Comparison of ENCODE assay signal across 1 cellular context in genomic region chr1:40951943-40952743, GRCh38.
A peak's percentile ranks its signal among the peaks of the same experiment; 100 is the strongest.
TF ChIP-seq lines count a peak whose summit lies in the region.

No MANE protein-coding gene starts in this region.

TF ChIP-seq in K562, 482 proteins besides CTCF, POLR2A, EP300 and RAD21 (continued from another document and continues in another):
- TF ChIP-seq SRF (CRISPR knock-in tag; IDR thresholded peaks at IDR 0.05) (no peak), ZNF589 (CRISPR knock-in tag; IDR thresholded peaks at IDR 0.05; ENCODE audit: low read depth) (no peak), TAF1 (IDR thresholded peaks at IDR 0.05; ENCODE audit: control insufficient read depth, extremely low read depth, insufficient read depth, low read length, severe bottlenecking) (no peak), NR4A1 (CRISPR knock-in tag; IDR thresholded peaks at IDR 0.05) (no peak), NR4A1 (tag; IDR thresholded peaks at IDR 0.05) (0 out of 2 replicates have a peak, but pooled peaks have one; percentile 32), HEY1 (CRISPR knock-in tag; IDR thresholded peaks at IDR 0.05; ENCODE audit: borderline replicate concordance) (no peak), DMBX1 (CRISPR knock-in tag; IDR thresholded peaks at IDR 0.05; ENCODE audit: borderline replicate concordance) (no peak), CBX3 (IDR thresholded peaks at IDR 0.05; ENCODE audit: borderline replicate concordance in 1 of 2, low read length in 2 of 2) (peak in 1 of 2 experiments; percentile 42; a peak in 1 of 3 replicates), IRF2 (CRISPR knock-in tag; IDR thresholded peaks at IDR 0.05) (no peak), ZBTB7A (IDR thresholded peaks at IDR 0.05; ENCODE audit: borderline replicate concordance, control insufficient read depth, low read depth, low read length) (peak; percentile 75), BCOR (IDR thresholded peaks at IDR 0.05) (peak; percentile 66), MAFG (tag; conservative IDR thresholded peaks at IDR 0.05) (no peak), ZNF12 (CRISPR knock-in tag; IDR thresholded peaks at IDR 0.05) (0 out of 2 replicates have a peak, but pooled peaks have one; percentile 48), SFPQ (IDR thresholded peaks at IDR 0.05; ENCODE audit: low read depth, low read length) (no peak), HNRNPK (IDR thresholded peaks at IDR 0.05; ENCODE audit: low read depth, low read length, poor library complexity, severe bottlenecking) (no peak), PHF21A (IDR thresholded peaks at IDR 0.05; ENCODE audit: borderline replicate concordance, low read depth) (no peak), BHLHE40 (IDR thresholded peaks at IDR 0.05; ENCODE audit: low read length) (no peak), HOMEZ (CRISPR knock-in tag; IDR thresholded peaks at IDR 0.05) (no peak), ZC3H8 (IDR thresholded peaks at IDR 0.05) (no peak), ZNF778 (CRISPR knock-in tag; IDR thresholded peaks at IDR 0.05) (no peak), CTBP1 (IDR thresholded peaks at IDR 0.05; ENCODE audit: borderline replicate concordance) (peak; percentile 74; the same call in 1 of the 2 replicates), ESRRA (IDR thresholded peaks at IDR 0.05; ENCODE audit: borderline replicate concordance, low read depth) (peak; percentile 50; the same call in 1 of the 2 replicates), POLR2AphosphoS2 (IDR thresholded peaks at IDR 0.05; ENCODE audit: low read length) (no peak), TAL1 (IDR thresholded peaks at IDR 0.05) (no peak), ZBTB5 (IDR thresholded peaks at IDR 0.05) (no peak), SIN3A (IDR thresholded peaks at IDR 0.05; ENCODE audit: borderline replicate concordance in 2 of 2, control insufficient read depth in 1 of 2, low read depth in 2 of 2, low read length in 2 of 2) (no peak), ZNF436 (CRISPR knock-in tag; IDR thresholded peaks at IDR 0.05) (peak; percentile 79; the same call in 1 of the 2 replicates), BRF2 (IDR thresholded peaks at IDR 0.05; ENCODE audit: borderline replicate concordance, insufficient read depth, insufficient read length) (no peak), RBM25 (IDR thresholded peaks at IDR 0.05; ENCODE audit: low read depth, low read length, severe bottlenecking) (peak; percentile 60), SIN3B (IDR thresholded peaks at IDR 0.05; ENCODE audit: low read depth) (peak; percentile 54; the same call in 1 of the 2 replicates), SMARCE1 (IDR thresholded peaks at IDR 0.05) (no peak), HDGF (IDR thresholded peaks at IDR 0.05) (0 out of 2 replicates have a peak, but pooled peaks have one; percentile 86), CHCHD3 (CRISPR knock-in tag; IDR thresholded peaks at IDR 0.05) (no peak), SOX6 (IDR thresholded peaks at IDR 0.05) (peak; percentile 11; the same call in 1 of the 2 replicates), RFX1 (IDR thresholded peaks at IDR 0.05) (no peak), GTF2F1 (IDR thresholded peaks at IDR 0.05; ENCODE audit: low read depth, low read length) (no peak), STAT5B (CRISPR knock-in tag; IDR thresholded peaks at IDR 0.05) (no peak), PTTG1 (tag; IDR thresholded peaks at IDR 0.05; ENCODE audit: low read depth) (no peak), TCF3 (CRISPR knock-in tag; IDR thresholded peaks at IDR 0.05) (0 out of 2 replicates have a peak, but pooled peaks have one; percentile 3), XRCC4 (IDR thresholded peaks at IDR 0.05; ENCODE audit: extremely low read depth, insufficient read depth, insufficient read length) (no peak), ILF3 (IDR thresholded peaks at IDR 0.05; ENCODE audit: borderline replicate concordance) (no peak), AFF4 (CRISPR knock-in tag; IDR thresholded peaks at IDR 0.05) (no peak), NFRKB (IDR thresholded peaks at IDR 0.05; ENCODE audit: low read depth) (no peak), HMGN3 (IDR thresholded peaks at IDR 0.05; ENCODE audit: borderline replicate concordance, extremely low read depth, insufficient read length, low read depth, low read length) (no peak), STAG1 (CRISPR knock-in tag; IDR thresholded peaks at IDR 0.05; ENCODE audit: borderline replicate concordance) (peak; percentile 94), NKRF (IDR thresholded peaks at IDR 0.05; ENCODE audit: borderline replicate concordance) (no peak)
- TF ChIP-seq, protein P1, sequence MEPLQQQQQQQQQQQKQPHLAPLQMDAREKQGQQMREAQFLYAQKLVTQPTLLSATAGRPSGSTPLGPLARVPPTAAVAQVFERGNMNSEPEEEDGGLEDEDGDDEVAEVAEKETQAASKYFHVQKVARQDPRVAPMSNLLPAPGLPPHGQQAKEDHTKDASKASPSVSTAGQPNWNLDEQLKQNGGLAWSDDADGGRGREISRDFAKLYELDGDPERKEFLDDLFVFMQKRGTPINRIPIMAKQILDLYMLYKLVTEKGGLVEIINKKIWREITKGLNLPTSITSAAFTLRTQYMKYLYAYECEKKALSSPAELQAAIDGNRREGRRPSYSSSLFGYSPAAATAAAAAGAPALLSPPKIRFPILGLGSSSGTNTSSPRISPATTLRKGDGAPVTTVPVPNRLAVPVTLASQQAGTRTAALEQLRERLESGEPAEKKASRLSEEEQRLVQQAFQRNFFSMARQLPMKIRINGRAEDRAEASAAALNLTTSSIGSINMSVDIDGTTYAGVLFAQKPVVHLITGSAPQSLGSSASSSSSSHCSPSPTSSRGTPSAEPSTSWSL (CRISPR knock-in tag; IDR thresholded peaks at IDR 0.05; ENCODE audit: borderline replicate concordance), result no peak
- TF ChIP-seq, protein P2, sequence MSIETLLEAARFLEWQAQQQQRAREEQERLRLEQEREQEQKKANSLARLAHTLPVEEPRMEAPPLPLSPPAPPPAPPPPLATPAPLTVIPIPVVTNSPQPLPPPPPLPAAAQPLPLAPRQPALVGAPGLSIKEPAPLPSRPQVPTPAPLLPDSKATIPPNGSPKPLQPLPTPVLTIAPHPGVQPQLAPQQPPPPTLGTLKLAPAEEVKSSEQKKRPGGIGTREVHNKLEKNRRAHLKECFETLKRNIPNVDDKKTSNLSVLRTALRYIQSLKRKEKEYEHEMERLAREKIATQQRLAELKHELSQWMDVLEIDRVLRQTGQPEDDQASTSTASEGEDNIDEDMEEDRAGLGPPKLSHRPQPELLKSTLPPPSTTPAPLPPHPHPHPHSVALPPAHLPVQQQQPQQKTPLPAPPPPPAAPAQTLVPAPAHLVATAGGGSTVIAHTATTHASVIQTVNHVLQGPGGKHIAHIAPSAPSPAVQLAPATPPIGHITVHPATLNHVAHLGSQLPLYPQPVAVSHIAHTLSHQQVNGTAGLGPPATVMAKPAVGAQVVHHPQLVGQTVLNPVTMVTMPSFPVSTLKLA (conservative IDR thresholded peaks at IDR 0.05), result peak; percentile 20 to 57; a peak in 2 of 4 replicates
- TF ChIP-seq, protein P3, sequence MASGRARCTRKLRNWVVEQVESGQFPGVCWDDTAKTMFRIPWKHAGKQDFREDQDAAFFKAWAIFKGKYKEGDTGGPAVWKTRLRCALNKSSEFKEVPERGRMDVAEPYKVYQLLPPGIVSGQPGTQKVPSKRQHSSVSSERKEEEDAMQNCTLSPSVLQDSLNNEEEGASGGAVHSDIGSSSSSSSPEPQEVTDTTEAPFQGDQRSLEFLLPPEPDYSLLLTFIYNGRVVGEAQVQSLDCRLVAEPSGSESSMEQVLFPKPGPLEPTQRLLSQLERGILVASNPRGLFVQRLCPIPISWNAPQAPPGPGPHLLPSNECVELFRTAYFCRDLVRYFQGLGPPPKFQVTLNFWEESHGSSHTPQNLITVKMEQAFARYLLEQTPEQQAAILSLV (tag; IDR thresholded peaks at IDR 0.05), result no peak
